ENCODE assay signal across 27 cellular contexts in genomic region chr16:62383941-62384340, GRCh38.
DNase-seq lines count a peak whose midpoint lies in the region; ATAC-seq and TF ChIP-seq lines count a peak whose summit lies in the region.
"Had no signal": no experiment of that assay in that cellular context is flagged by ENCODE, and none has a peak within 500 bp of the region (broad histone marks: within the 10 kb centered on the region; RNA-seq: fewer than 3 reads in every experiment).

No MANE protein-coding gene starts in this region.

- no peaks in the 10 kb centered on the region for H4K20me1 ChIP-seq in SK-N-SH (ENCODE audit: insufficient read depth)
- H4K20me1 ChIP-seq: BLaER1; BLaER1 treated with 17β-estradiol and CSF1 and Interleukin-3, amounts not matched to agents 10 nM and 100 nM had no signal

- H3K79me2 ChIP-seq in SK-N-SH (ENCODE audit: insufficient read depth), result no peaks in the 10 kb centered on the region

- no peak for TF ChIP-seq RAD21 in SK-N-SH (IDR thresholded peaks at IDR 0.05; ENCODE audit: low read length)

- TF ChIP-seq CTCF in SK-N-SH (IDR thresholded peaks at IDR 0.05), result no peak

- ATAC-seq in SK-N-SH treated with all-trans-retinoic acid at 6 μM for 48 hours, result no peak
- ATAC-seq: A549; CD8-positive, alpha-beta T cell had no signal

- POLR2A ChIA-PET in SK-N-SH (lab: Yijun Ruan, JAX), result no interaction called here

- H3K4me1 ChIP-seq in SK-N-SH (ENCODE audit: control insufficient read depth in 1 of 2, insufficient read depth in 2 of 2, low read depth in 1 of 2, low read length in 1 of 2), result no peaks in the 10 kb centered on the region
- H3K4me1 ChIP-seq: A549, BE2C, Caco-2 had no signal

- H3K9me2 ChIP-seq in SK-N-SH, result no peaks in the 10 kb centered on the region

- H3K36me3 ChIP-seq in SK-N-SH (replicated peaks in 1 of 2; ENCODE audit: control insufficient read depth in 1 of 2, insufficient read depth in 2 of 2, low read length in 1 of 2), result no peaks in the 10 kb centered on the region
- H3K36me3 ChIP-seq: BE2C; BLaER1; BLaER1 treated with 17β-estradiol and CSF1 and Interleukin-3, amounts not matched to agents 10 nM and 100 nM had no signal

- H2AFZ ChIP-seq in SK-N-SH (ENCODE audit: low read depth), result no peak overlapping the region

- H3K9ac ChIP-seq in SK-N-SH, result no peak overlapping the region
- H3K9ac ChIP-seq: BLaER1; BLaER1 treated with 17β-estradiol and CSF1 and Interleukin-3, amounts not matched to agents 10 nM and 100 nM had no signal

- WGBS in SK-N-SH (ENCODE audit: low lambda C conversion rate), result 9% methylated on average over 2 of the region's 2 CpGs

- no peak for TF ChIP-seq EP300 in SK-N-SH (IDR thresholded peaks at IDR 0.05; ENCODE audit: borderline replicate concordance in 1 of 2, low read depth in 1 of 2, low read length in 1 of 2)

- H3K4me3 ChIP-seq in SK-N-SH (ENCODE audit: low read depth in 2 of 2, low read length in 1 of 2), result no peak overlapping the region
- H3K4me3 ChIP-seq: A549; BLaER1; BLaER1 treated with 17β-estradiol and CSF1 and Interleukin-3, amounts not matched to agents 10 nM and 100 nM had no signal

- CTCF ChIA-PET in SK-N-SH (lab: Yijun Ruan, JAX), result no interaction called here

- H3K27me3 ChIP-seq in SK-N-SH (ENCODE audit: insufficient read depth), result no peaks in the 10 kb centered on the region
- H3K27me3 ChIP-seq: BE2C; BLaER1; BLaER1 treated with 17β-estradiol and CSF1 and Interleukin-3, amounts not matched to agents 10 nM and 100 nM had no signal

- DNase-seq in SK-N-SH, result no peak
- DNase-seq: 8988T; ACHN; AML-193; BE2C; C1 segment of cervical spinal cord; Caco-2; Calu3; CD4-positive, alpha-beta memory T cell; CD4-positive, alpha-beta T cell; CD4-positive, CD25-positive, alpha-beta regulatory T cell; CD8-positive, alpha-beta memory T cell; CD8-positive, alpha-beta T cell; COR-L47; DMS 273 treated with DMSO at 0.1 percent for 48 hours; DMS153; DMS53; DMS79; DMS79 treated with DMSO at 0.1 percent for 48 hours; DND-41; EL had no signal

- no peak overlapping the region for H3K27ac ChIP-seq in SK-N-SH (ENCODE audit: low read depth in 2 of 2, low read length in 1 of 2)
- H3K27ac ChIP-seq: 22Rv1; A549; BLaER1; BLaER1 treated with 17β-estradiol and CSF1 and Interleukin-3, amounts not matched to agents 10 nM and 100 nM; C4-2B had no signal

- no peak overlapping the region for H3K4me2 ChIP-seq in SK-N-SH
- H3K4me2 ChIP-seq: A549; BLaER1; BLaER1 treated with 17β-estradiol and CSF1 and Interleukin-3, amounts not matched to agents 10 nM and 100 nM had no signal

- no peaks in the 10 kb centered on the region for H3K9me3 ChIP-seq in SK-N-SH
- H3K9me3 ChIP-seq: A549; BE2C; BLaER1; BLaER1 treated with 17β-estradiol and CSF1 and Interleukin-3, amounts not matched to agents 10 nM and 100 nM; Caco-2 had no signal

- peaks cover 3% of the 10 kb centered on the region for H3F3A ChIP-seq in SK-N-SH (replicated peaks; ENCODE audit: insufficient read depth)

TF ChIP-seq in SK-N-SH treated with all-trans-retinoic acid at 6 μM for 48 hours, 23 proteins besides CTCF, POLR2A, EP300 and RAD21 (continues in another document):
- TF ChIP-seq CREB5 (CRISPR knock-in tag; IDR thresholded peaks at IDR 0.05; ENCODE audit: low read depth), result peak; percentile 86
- TF ChIP-seq CSDC2 (CRISPR knock-in tag; IDR thresholded peaks at IDR 0.05), result peak; percentile 28; the same call in 1 of the 2 replicates
- TF ChIP-seq TSHZ2 (CRISPR knock-in tag; IDR thresholded peaks at IDR 0.05), result peak; percentile 70
- peak; percentile 98 for TF ChIP-seq ISL1 (CRISPR knock-in tag; IDR thresholded peaks at IDR 0.05)
- TF ChIP-seq ZNF70 (CRISPR knock-in tag; IDR thresholded peaks at IDR 0.05), result no peak
- TF ChIP-seq ARNTL (CRISPR knock-in tag; IDR thresholded peaks at IDR 0.05; ENCODE audit: borderline replicate concordance, low read depth), result no peak

TF ChIP-seq in SK-N-SH, 30 proteins besides CTCF, POLR2A, EP300 and RAD21:
- no peak for TF ChIP-seq ELF1 (IDR thresholded peaks at IDR 0.05)
- TF ChIP-seq RFX5 (IDR thresholded peaks at IDR 0.05; ENCODE audit: low read length), result no peak
- no peak for TF ChIP-seq TCF12 (IDR thresholded peaks at IDR 0.05)
- TF ChIP-seq GATA2 (CRISPR knock-in tag; IDR thresholded peaks at IDR 0.05), result no peak
- TF ChIP-seq IRF3 (IDR thresholded peaks at IDR 0.05; ENCODE audit: low read depth, low read length), result no peak
- no peak for TF ChIP-seq TAF1 (IDR thresholded peaks at IDR 0.05; ENCODE audit: borderline replicate concordance, low read depth, low read length)
- no peak for TF ChIP-seq FOXM1 (IDR thresholded peaks at IDR 0.05; ENCODE audit: low read depth)
- TF ChIP-seq SMC3 (IDR thresholded peaks at IDR 0.05; ENCODE audit: low read depth, low read length), result no peak
- TF ChIP-seq NRF1 (IDR thresholded peaks at IDR 0.05; ENCODE audit: low read depth, low read length), result no peak
- TF ChIP-seq REST (IDR thresholded peaks at IDR 0.05; ENCODE audit: low read depth, low read length), result no peak
- no peak for TF ChIP-seq RCOR1 (IDR thresholded peaks at IDR 0.05; ENCODE audit: low read length)
- no peak for TF ChIP-seq TEAD4 (IDR thresholded peaks at IDR 0.05; ENCODE audit: borderline replicate concordance, insufficient read depth)
- no peak for TF ChIP-seq ZBTB33 (IDR thresholded peaks at IDR 0.05; ENCODE audit: borderline replicate concordance, low read depth)
- TF ChIP-seq GABPA (IDR thresholded peaks at IDR 0.05; ENCODE audit: low read depth), result no peak
- no peak for TF ChIP-seq MAX (IDR thresholded peaks at IDR 0.05; ENCODE audit: low read depth)
- TF ChIP-seq PBX3 (IDR thresholded peaks at IDR 0.05), result no peak
